In genomic region chr20:44204156-44204831, GRCh38 we compare ENCODE assay signal across 9 cellular contexts. TPM values are rescaled to one million over a fixed set of nuclear protein-coding genes. Genes with fewer than 3 reads are reported as not detected.
DNase-seq lines count a peak whose midpoint lies in the region; ATAC-seq, FAIRE-seq and TF ChIP-seq lines count a peak whose summit lies in the region.
"Had no signal": no experiment of that assay in that cellular context is flagged by ENCODE, and none has a peak within 500 bp of the region (broad histone marks: within the 10 kb centered on the region; RNA-seq: fewer than 3 reads in every experiment).

No MANE protein-coding gene starts in this region.

- peak; percentile 91 for FAIRE-seq in H54 (lab: Jason Lieb, UNC)

- H3K27ac ChIP-seq in skin epidermis (peak overlapping the region in 11 of 21 experiments; percentile 4 to 74 (median 48)), neural progenitor cell (no peak overlapping the region)

- peaks cover 86% of the 10 kb centered on the region for H3K79me2 ChIP-seq in neural progenitor cell (ENCODE audit: low read depth)

- peaks cover 27% of the 10 kb centered on the region for H3K4me1 Mint-ChIP-seq in neural progenitor cell

- in situ Hi-C loops in GM13976 (cut with MboI; ENCODE audit: low sequenced_read_pairs, unreplicated experiment) = no loop called here

- peaks cover 73% of the 10 kb centered on the region for H4K20me1 ChIP-seq in neural progenitor cell (ENCODE audit: low read depth)

- no peaks in the 10 kb centered on the region for H3F3A ChIP-seq in neural progenitor cell (ENCODE audit: low read depth)

- no peaks in the 10 kb centered on the region for H3K27me3 Mint-ChIP-seq in neural progenitor cell (ENCODE audit: insufficient read depth, low read depth)

- no peaks in the 10 kb centered on the region for H3K9me3 Mint-ChIP-seq in neural progenitor cell

- no peak overlapping the region for H3K27ac Mint-ChIP-seq in neural progenitor cell

- no peak overlapping the region for H3K4me3 Mint-ChIP-seq in neural progenitor cell

- TF ChIP-seq CTCF in neural progenitor cell (IDR thresholded peaks at IDR 0.05) = no peak
- no peak for TF ChIP-seq CTCF in GM13976 (IDR thresholded peaks at IDR 0.05; ENCODE audit: borderline replicate concordance, control extremely low read depth, extremely low read depth, insufficient read depth, missing control alignments)

- H3K9me3 ChIP-seq in neural progenitor cell (ENCODE audit: low read depth) = no peaks in the 10 kb centered on the region

- H3K27me3 ChIP-seq in neural progenitor cell = no peaks in the 10 kb centered on the region

- peaks cover 5% of the 10 kb centered on the region for H3K36me3 ChIP-seq in neural progenitor cell

- TF ChIP-seq POLR2A in H54 (IDR thresholded peaks at IDR 0.05; ENCODE audit: low read depth, low read length) = no peak

- no peak overlapping the region for H3K4me2 ChIP-seq in neural progenitor cell

- peaks cover 17% of the 10 kb centered on the region for H3K36me3 Mint-ChIP-seq in neural progenitor cell

- no peak overlapping the region for H2AFZ ChIP-seq in neural progenitor cell (replicated peaks)

- no peak for ATAC-seq in GM21367 (IDR thresholded peaks at IDR 0.05; ENCODE audit: unreplicated experiment)

- no peak overlapping the region for H3K9ac ChIP-seq in neural progenitor cell

- peaks cover 12% of the 10 kb centered on the region for H3K4me1 ChIP-seq in neural progenitor cell

- no peak overlapping the region for H3K4me3 ChIP-seq in skin epidermis
- H3K4me3 ChIP-seq in neural progenitor cell = no peak overlapping the region

- DNase-seq in H54 (ENCODE audit: insufficient read length, low spot score) = peak; percentile 66
- peak; percentile 77 to 95 for DNase-seq in SW 1271 (lab: John Stamatoyannopoulos, UW)
- peak; percentile 79 for DNase-seq in glomerular endothelial cell (ENCODE audit: extremely low read depth, low read depth, low spot score)
- no peak for DNase-seq in activated CD8-positive, alpha-beta memory T cell treated with anti-CD3 and anti-CD28 coated beads, Interleukin-2, amount 50 U/mL, for 4 hours
- no peak for DNase-seq in neural progenitor cell (ENCODE audit: low spot score)
- no peak for DNase-seq in GM13976 (ENCODE audit: low spot score)
- DNase-seq: NCI-H526 treated with DMSO at 0.1 percent for 48 hours had no signal

RNA-seq across cellular contexts. Expression of gene OSER1, which starts 6.3 kb away (rescaled TPM):
- total RNA-seq in glomerular endothelial cell (25.6 and 33.9 TPM in 2 replicates), neural progenitor cell (ENCODE audit: low replicate concordance) (44.4 and 51.8 TPM in 2 replicates)

RNA-seq across cellular contexts. Expression of gene JPH2, which starts 17.3 kb away (rescaled TPM):
- total RNA-seq in glomerular endothelial cell (0.58 and 1.5 TPM in 2 replicates), neural progenitor cell (ENCODE audit: low replicate concordance) (not detected in 2 replicates)

RNA-seq across cellular contexts. Expression of gene GDAP1L1, which starts 42.8 kb away (rescaled TPM):
- total RNA-seq in glomerular endothelial cell (not detected in 2 replicates), neural progenitor cell (ENCODE audit: low replicate concordance) (0.26 and 1.3 TPM in 2 replicates)

Comparison
In these comparisons a context has a peak if more than half of its experiments do, and no peak if none do; other contexts are left out.
1. DNase-seq: peak in H54 (single experiment), SW 1271 (2 of 2) and glomerular endothelial cell (single experiment); none in activated CD8-positive, alpha-beta memory T cell treated with anti-CD3 and anti-CD28 coated beads, Interleukin-2, amount 50 U/mL, for 4 hours (single experiment), neural progenitor cell (single experiment) and GM13976 (single experiment).